Comparison of ENCODE assay signal across 39 cellular contexts in the genomic region with DNA sequence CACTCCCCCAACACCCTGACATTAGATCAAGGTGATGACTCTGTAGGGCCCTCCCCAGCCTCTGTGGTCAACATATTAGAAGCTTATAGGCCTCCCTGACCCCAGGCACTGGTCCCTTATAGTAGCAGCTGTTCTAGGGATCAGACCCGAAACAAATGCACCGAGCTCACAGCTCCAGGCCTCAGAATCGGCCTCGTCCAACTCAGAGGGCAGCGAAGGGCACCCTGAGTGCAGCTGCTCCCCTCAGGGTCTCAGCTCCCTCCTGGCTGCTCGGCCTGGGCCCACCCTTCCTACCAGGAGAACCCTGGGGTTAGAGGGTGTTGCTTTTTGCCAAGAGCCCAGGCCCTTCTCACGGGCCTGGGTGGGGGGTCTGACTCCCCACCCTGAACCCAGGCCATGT. TPM values are rescaled to one million over a fixed set of nuclear protein-coding genes. Genes with fewer than 3 reads are reported as not detected.
"Had no signal": no experiment of that assay in that cellular context is flagged by ENCODE, and none has a peak within 500 bp of the region (broad histone marks: within the 10 kb centered on the region; RNA-seq: fewer than 3 reads in every experiment).

No MANE protein-coding gene starts in this region.

- H3K4me3 Mint-ChIP-seq: activated B cell treated with CpG ODN at 0.5 μM for 24 hours; activated CD4-positive, alpha-beta memory T cell treated with anti-CD3 and anti-CD28 coated beads for 36 hours; activated naive CD4-positive, alpha-beta T cell treated with anti-CD3 and anti-CD28 coated beads for 36 hours; activated naive CD8-positive, alpha-beta T cell treated with anti-CD3 and anti-CD28 coated beads, Interleukin-2, amount 50 U/mL, for 24 hours; activated T-cell treated with anti-CD3 and anti-CD28 coated beads, Interleukin-2, amount 50 U/mL, for 4 hours; activated T-helper 1 cell treated with anti-CD3 and anti-CD28 coated beads, Interleukin-12 subunit alpha, Interleukin-12 subunit beta, Interleukin-2, Interleukin-4 antibody, amounts not matched to agents 30 ng/mL and 10 ng/mL and 1 ng/mL, durations not matched to agents 14 hours and 24 hours and 36 hours; T-cell had no signal

- H3K27ac Mint-ChIP-seq: activated B cell treated with CpG ODN at 0.5 μM for 24 hours; activated CD4-positive, alpha-beta memory T cell treated with anti-CD3 and anti-CD28 coated beads for 36 hours; activated naive CD4-positive, alpha-beta T cell treated with anti-CD3 and anti-CD28 coated beads for 36 hours; activated naive CD4-positive, alpha-beta T cell treated with anti-CD3 and anti-CD28 coated beads, Interleukin-2, amount 50 U/mL, for 72 hours; activated naive CD8-positive, alpha-beta T cell treated with anti-CD3 and anti-CD28 coated beads, Interleukin-2, amount 50 U/mL, for 24 hours; activated T-helper 1 cell treated with anti-CD3 and anti-CD28 coated beads, Interleukin-12 subunit alpha, Interleukin-12 subunit beta, Interleukin-2, Interleukin-4 antibody, amounts not matched to agents 30 ng/mL and 10 ng/mL and 1 ng/mL, durations not matched to agents 14 hours and 24 hours and 36 hours; T-cell had no signal

- DNase-seq: activated B cell treated with CpG ODN at 0.5 μM for 24 hours; activated CD4-positive, alpha-beta memory T cell treated with anti-CD3 and anti-CD28 coated beads for 36 hours; activated CD4-positive, alpha-beta T cell treated with anti-CD3 and anti-CD28 coated beads for 4 hours; activated CD4-positive, alpha-beta T cell treated with anti-CD3 and anti-CD28 coated beads, Interleukin-2, amount 50 U/mL, for 1 hour; activated CD4-positive, CD25-positive, alpha-beta regulatory T cell treated with anti-CD3 and anti-CD28 coated beads, Interleukin-2, amount 50 U/mL, for 72 hours; activated CD8-positive, alpha-beta memory T cell treated with anti-CD3 and anti-CD28 coated beads, Interleukin-2, amount 50 U/mL, for 4 hours; activated gamma-delta T cell treated with Interleukin-2 at 50 U/mL for 16 hours; activated naive CD4-positive, alpha-beta T cell treated with anti-CD3 and anti-CD28 coated beads for 36 hours; activated naive CD8-positive, alpha-beta T cell treated with anti-CD3 and anti-CD28 coated beads, Interleukin-2, amount 50 U/mL, for 24 hours; activated T-cell treated with anti-CD3 and anti-CD28 coated beads for 4 hours; activated T-cell treated with anti-CD3 and anti-CD28 coated beads, Interleukin-2, amount 50 U/mL, for 4 hours; anterior cingulate cortex; central memory CD4-positive, alpha-beta T cell; Kasumi-1; KG1; MM.1S; MV-4-11; NCI-H1092; NCI-H1417; NCI-H146; NCI-H187; NCI-H2081; NCI-H2171 treated with DMSO at 0.1 percent for 48 hours; NCI-H2227 treated with DMSO at 0.1 percent for 48 hours; NCI-H446; NCI-H524 treated with DMSO at 0.1 percent for 48 hours; SIG-M5; T-cell; T-helper 2 cell; T-helper 9 cell had no signal

- H3K9me3 Mint-ChIP-seq: activated B cell treated with CpG ODN at 0.5 μM for 24 hours; activated CD4-positive, alpha-beta memory T cell treated with anti-CD3 and anti-CD28 coated beads for 36 hours; activated naive CD4-positive, alpha-beta T cell treated with anti-CD3 and anti-CD28 coated beads for 36 hours; activated naive CD4-positive, alpha-beta T cell treated with anti-CD3 and anti-CD28 coated beads, Interleukin-2, amount 50 U/mL, for 72 hours; activated naive CD8-positive, alpha-beta T cell treated with anti-CD3 and anti-CD28 coated beads, Interleukin-2, amount 50 U/mL, for 24 hours; activated T-cell treated with anti-CD3 and anti-CD28 coated beads, Interleukin-2, amount 50 U/mL, for 4 hours; activated T-helper 1 cell treated with anti-CD3 and anti-CD28 coated beads, Interleukin-12 subunit alpha, Interleukin-12 subunit beta, Interleukin-2, Interleukin-4 antibody, amounts not matched to agents 30 ng/mL and 10 ng/mL and 1 ng/mL, durations not matched to agents 14 hours and 24 hours and 36 hours; brain; T-cell had no signal

- H3K27ac ChIP-seq: VCaP had no signal

- H3K27me3 Mint-ChIP-seq: activated B cell treated with CpG ODN at 0.5 μM for 24 hours; activated CD4-positive, alpha-beta memory T cell treated with anti-CD3 and anti-CD28 coated beads for 36 hours; activated naive CD8-positive, alpha-beta T cell treated with anti-CD3 and anti-CD28 coated beads, Interleukin-2, amount 50 U/mL, for 24 hours; brain; T-cell had no signal

- ATAC-seq: activated naive CD4-positive, alpha-beta T cell treated with anti-CD3 and anti-CD28 coated beads, Interleukin-2, amount 50 U/mL, for 72 hours; activated naive CD8-positive, alpha-beta T cell treated with anti-CD3 and anti-CD28 coated beads, Interleukin-2, amount 50 U/mL, for 24 hours; activated T-cell treated with anti-CD3 and anti-CD28 coated beads, Interleukin-2, amount 50 U/mL, for 4 hours; Panc1; SK-N-SH treated with all-trans-retinoic acid at 6 μM for 48 hours; T-cell had no signal

RNA-seq across cellular contexts. Expression of a gene that starts 21.0 kb away (rescaled TPM):
- total RNA-seq: activated B cell treated with CpG ODN at 0.5 μM for 24 hours; activated CD4-positive, alpha-beta memory T cell treated with anti-CD3 and anti-CD28 coated beads for 36 hours; activated naive CD4-positive, alpha-beta T cell treated with anti-CD3 and anti-CD28 coated beads for 36 hours; activated naive CD4-positive, alpha-beta T cell treated with anti-CD3 and anti-CD28 coated beads, Interleukin-2, amount 50 U/mL, for 72 hours; activated T-cell treated with anti-CD3 and anti-CD28 coated beads, Interleukin-2, amount 50 U/mL, for 4 hours; activated T-helper 1 cell treated with anti-CD3 and anti-CD28 coated beads, Interleukin-12 subunit alpha, Interleukin-12 subunit beta, Interleukin-2, Interleukin-4 antibody, amounts not matched to agents 30 ng/mL and 10 ng/mL and 1 ng/mL, durations not matched to agents 14 hours and 24 hours and 36 hours; bronchial epithelial cell; RPMI7951; SK-MEL-5; T-cell had no signal
